In genomic region chr6:29702519-29703103, GRCh38 we compare ENCODE assay signal across 8 cellular contexts. TPM values are rescaled to one million over a fixed set of nuclear protein-coding genes. Genes with fewer than 3 reads are reported as not detected.
DNase-seq lines count a peak whose midpoint lies in the region; ATAC-seq, FAIRE-seq and TF ChIP-seq lines count a peak whose summit lies in the region.

No MANE protein-coding gene starts in this region.

- ATAC-seq in GM19351 (IDR thresholded peaks at IDR 0.05; ENCODE audit: unreplicated experiment) (peak; percentile 47), GM19452 (IDR thresholded peaks at IDR 0.05; ENCODE audit: unreplicated experiment) (no peak), HG03159 (IDR thresholded peaks at IDR 0.05; ENCODE audit: unreplicated experiment) (no peak)

- no peaks in the 10 kb centered on the region for H3K9me2 ChIP-seq in SU-DHL-6 (replicated peaks; ENCODE audit: insufficient read depth, low read length)

- CTCF ChIA-PET in AG04449 (lab: Yijun Ruan, JAX) = interaction anchor here (0.6 to 1.5 kb wide), 10 partner anchors 13 to 429 kb away, joined by 3 to 15 read pairs (median 3); no protein-coding TSS in a partner anchor

- H3K36me3 ChIP-seq in SU-DHL-6 (ENCODE audit: low read length) = no peaks in the 10 kb centered on the region
- no peaks in the 10 kb centered on the region for H3K36me3 ChIP-seq in kidney (ENCODE audit: control insufficient read depth in 1 of 2, insufficient read depth in 2 of 2, low read length in 2 of 2)

- intact Hi-C loops in kidney (cut with DNase I) = loop anchor here (10.0 kb wide), 1 partner anchor 132 kb away; no protein-coding TSS in a partner anchor

- H2AFZ ChIP-seq in SU-DHL-6 (ENCODE audit: low read depth, low read length, severe bottlenecking) = no peak overlapping the region

- no peaks in the 10 kb centered on the region for H3F3A ChIP-seq in SU-DHL-6 (ENCODE audit: insufficient read depth)

- H3K9me3 Mint-ChIP-seq in activated naive CD8-positive, alpha-beta T cell treated with anti-CD3 and anti-CD28 coated beads for 36 hours = no peaks in the 10 kb centered on the region

- no peak for FAIRE-seq in kidney (lab: Jason Lieb, UNC)

- POLR2A ChIA-PET in AG04449 (lab: Yijun Ruan, JAX) = no interaction called here

- H3K4me2 ChIP-seq in SU-DHL-6 (ENCODE audit: low read depth, low read length, poor library complexity, severe bottlenecking) = no peak overlapping the region

- H3K4me1 ChIP-seq in kidney (ENCODE audit: control insufficient read depth in 1 of 2, insufficient read depth in 1 of 2, low read depth in 1 of 2, low read length in 2 of 2) = no peaks in the 10 kb centered on the region

- DNase-seq in AG04449 (ENCODE audit: low read depth, low spot score) = no peak
- DNase-seq in activated naive CD8-positive, alpha-beta T cell treated with anti-CD3 and anti-CD28 coated beads for 36 hours = peak; percentile 66
- no peak for DNase-seq in kidney
- DNase-seq in stimulated activated CD8-positive, alpha-beta memory T cell treated with anti-CD3 and anti-CD28 coated beads, Interleukin-15, amount 100 ng/mL, for 1 hour (ENCODE audit: low read depth) = peak; percentile 64

- H3K27ac ChIP-seq in SU-DHL-6 (ENCODE audit: low read depth, low read length) (no peak overlapping the region), kidney (ENCODE audit: low read depth in 2 of 2, low read length in 2 of 2) (no peak overlapping the region)

- no peaks in the 10 kb centered on the region for H3K79me2 ChIP-seq in SU-DHL-6 (ENCODE audit: insufficient read depth, low read length)

- peaks cover 24% of the 10 kb centered on the region for H3K4me1 Mint-ChIP-seq in activated naive CD8-positive, alpha-beta T cell treated with anti-CD3 and anti-CD28 coated beads for 36 hours

- H3K9ac ChIP-seq in SU-DHL-6 (ENCODE audit: low read length) (no peak overlapping the region), kidney (ENCODE audit: low read length in 2 of 2) (no peak overlapping the region)

- no peak overlapping the region for H3K4me3 ChIP-seq in AG04449 (ENCODE audit: low read depth, low read length)
- H3K4me3 ChIP-seq in SU-DHL-6 (ENCODE audit: insufficient read depth, low read length, poor library complexity, severe bottlenecking) = no peak overlapping the region
- H3K4me3 ChIP-seq in kidney (ENCODE audit: low read length in 2 of 2) = no peak overlapping the region

- H3K27me3 Mint-ChIP-seq in activated naive CD8-positive, alpha-beta T cell treated with anti-CD3 and anti-CD28 coated beads for 36 hours = peaks cover 10% of the 10 kb centered on the region

- peak; percentile 91 for TF ChIP-seq CTCF in AG04449 (IDR thresholded peaks at IDR 0.05; ENCODE audit: insufficient read depth, low read length, missing control alignments)
- TF ChIP-seq CTCF in SU-DHL-6 (IDR thresholded peaks at IDR 0.05; ENCODE audit: insufficient read depth, low read length, poor library complexity, severe bottlenecking) = peak; percentile 68
- TF ChIP-seq CTCF in kidney (IDR thresholded peaks at IDR 0.05; ENCODE audit: borderline replicate concordance, extremely low read depth, insufficient read depth) = peak; percentile 33

- H3K27me3 ChIP-seq in SU-DHL-6 (ENCODE audit: low read length) = no peaks in the 10 kb centered on the region

- H3K4me3 Mint-ChIP-seq in activated naive CD8-positive, alpha-beta T cell treated with anti-CD3 and anti-CD28 coated beads for 36 hours = no peak overlapping the region

- no peaks in the 10 kb centered on the region for H3K36me3 Mint-ChIP-seq in activated naive CD8-positive, alpha-beta T cell treated with anti-CD3 and anti-CD28 coated beads for 36 hours

- no peaks in the 10 kb centered on the region for H4K20me1 ChIP-seq in SU-DHL-6 (ENCODE audit: low read depth, low read length)

- no peak overlapping the region for H3K27ac Mint-ChIP-seq in activated naive CD8-positive, alpha-beta T cell treated with anti-CD3 and anti-CD28 coated beads for 36 hours

- H3K9me3 ChIP-seq in SU-DHL-6 (ENCODE audit: insufficient read depth, low read length) = no peaks in the 10 kb centered on the region
- no peaks in the 10 kb centered on the region for H3K9me3 ChIP-seq in kidney (ENCODE audit: control insufficient read depth in 1 of 2, low read length in 2 of 2)

RNA-seq across cellular contexts. Expression of gene HLA-F, which starts 20.6 kb away (rescaled TPM):
- total RNA-seq in activated naive CD8-positive, alpha-beta T cell treated with anti-CD3 and anti-CD28 coated beads for 36 hours = 100 to 1,000 TPM; 178 to 181 TPM
- 87.8 TPM for total RNA-seq in kidney
- 52.1 TPM for polyA plus RNA-seq in kidney (ENCODE audit: insufficient read depth, low read depth, low replicate concordance)

RNA-seq across cellular contexts. Expression of gene ZFP57, which starts 21.7 kb away (rescaled TPM):
- 10 to 100 TPM; 10.6 to 11.5 TPM for total RNA-seq in activated naive CD8-positive, alpha-beta T cell treated with anti-CD3 and anti-CD28 coated beads for 36 hours
- total RNA-seq in kidney = 1.1 TPM
- polyA plus RNA-seq in kidney (ENCODE audit: insufficient read depth, low read depth, low replicate concordance) = not detected

RNA-seq across cellular contexts. Expression of gene MOG, which starts 45.7 kb away (rescaled TPM):
- not detected for total RNA-seq in activated naive CD8-positive, alpha-beta T cell treated with anti-CD3 and anti-CD28 coated beads for 36 hours
- not detected for total RNA-seq in kidney
- not detected for polyA plus RNA-seq in kidney (ENCODE audit: insufficient read depth, low read depth, low replicate concordance)

Comparison
In these comparisons a context has a peak if more than half of its experiments do, and no peak if none do; other contexts are left out.
1. DNase-seq: peak in activated naive CD8-positive, alpha-beta T cell treated with anti-CD3 and anti-CD28 coated beads for 36 hours (single experiment) and stimulated activated CD8-positive, alpha-beta memory T cell treated with anti-CD3 and anti-CD28 coated beads, Interleukin-15, amount 100 ng/mL, for 1 hour (single experiment); none in AG04449 (single experiment) and kidney (single experiment).
2. CTCF ChIP-seq: peak in every context shown above with its lines; median percentile 91 in AG04449; 68 in SU-DHL-6; 33 in kidney.